ENCODE assay signal across 14 cellular contexts in the genomic region with DNA sequence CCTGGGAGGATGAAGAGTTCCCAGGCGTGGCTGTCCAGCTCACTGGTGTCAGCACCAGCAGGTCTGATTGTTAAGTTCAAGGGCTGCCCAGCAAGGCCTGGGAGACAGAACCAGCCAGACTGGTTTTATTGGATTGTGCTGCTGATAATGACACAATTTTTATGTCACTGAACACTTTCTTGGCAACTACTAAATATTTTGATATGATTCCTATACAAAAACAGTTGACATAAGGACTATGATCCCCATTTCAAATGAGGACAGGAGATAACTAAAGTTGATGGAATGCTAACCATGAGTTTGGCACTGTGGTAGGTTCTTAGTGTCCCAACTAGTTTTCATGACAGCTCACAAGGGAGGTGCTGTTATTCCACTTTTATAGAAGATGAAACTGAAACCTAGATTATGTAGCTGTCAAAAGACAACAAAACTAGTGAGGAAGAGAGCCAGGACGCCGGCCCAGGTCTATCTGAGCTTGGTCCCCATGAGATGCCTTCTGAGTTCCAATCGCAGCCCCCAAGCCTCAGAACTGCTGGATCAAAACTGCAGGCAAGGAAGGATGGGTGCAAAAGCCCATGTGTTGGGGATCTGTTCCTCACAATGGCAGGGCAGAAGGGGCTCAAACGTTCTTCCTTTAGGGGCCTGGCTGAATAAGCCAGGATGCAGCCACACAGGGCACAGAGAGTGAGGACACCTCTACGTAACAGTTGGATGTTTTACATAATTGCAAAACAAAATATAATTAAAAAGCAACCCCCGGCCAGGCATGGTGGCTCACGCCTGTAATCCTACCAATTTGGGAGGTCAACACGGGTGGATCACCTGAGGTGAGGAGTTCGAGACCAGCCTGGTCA. TPM values are rescaled to one million over a fixed set of nuclear protein-coding genes. Genes with fewer than 3 reads are reported as not detected.
A peak's percentile ranks its signal among the peaks of the same experiment; 100 is the strongest.
DNase-seq lines count a peak whose midpoint lies in the region; TF ChIP-seq lines count a peak whose summit lies in the region.
"Had no signal": no experiment of that assay in that cellular context is flagged by ENCODE, and none has a peak within 500 bp of the region (broad histone marks: within the 10 kb centered on the region; RNA-seq: fewer than 3 reads in every experiment).

No MANE protein-coding gene starts in this region.

- H3K9me2 ChIP-seq in SK-N-SH: no peaks in the 10 kb centered on the region

- no peaks in the 10 kb centered on the region for H4K20me1 ChIP-seq in mammary epithelial cell (ENCODE audit: insufficient read depth, low read length)
- H4K20me1 ChIP-seq in SK-N-SH (ENCODE audit: insufficient read depth): no peaks in the 10 kb centered on the region

- H3K36me3 ChIP-seq in mammary epithelial cell (ENCODE audit: insufficient read depth, low read length) (no peaks in the 10 kb centered on the region), suprapubic skin (no peaks in the 10 kb centered on the region), ovary (no peaks in the 10 kb centered on the region), SK-N-SH (replicated peaks in 1 of 2; ENCODE audit: control insufficient read depth in 1 of 2, insufficient read depth in 2 of 2, low read length in 1 of 2) (no peaks in the 10 kb centered on the region)
- H3K36me3 ChIP-seq: neural progenitor cell had no signal

- H3K4me3 ChIP-seq in mammary epithelial cell (replicated peaks in 1 of 3; ENCODE audit: insufficient read depth in 1 of 3, low read depth in 2 of 3, low read length in 3 of 3) (no peak overlapping the region), suprapubic skin (peak overlapping the region; percentile 9), ovary (no peak overlapping the region), SK-N-SH (ENCODE audit: low read depth in 2 of 2, low read length in 1 of 2) (no peak overlapping the region)
- H3K4me3 ChIP-seq: neural progenitor cell had no signal

- H2AFZ ChIP-seq in mammary epithelial cell (ENCODE audit: low read depth, low read length) (no peak overlapping the region), SK-N-SH (ENCODE audit: low read depth) (no peak overlapping the region)
- H2AFZ ChIP-seq: neural progenitor cell had no signal

- H3K9ac ChIP-seq in mammary epithelial cell (ENCODE audit: insufficient read depth, low read length) (no peak overlapping the region), SK-N-SH (no peak overlapping the region)
- H3K9ac ChIP-seq: neural progenitor cell had no signal

- H3K27ac ChIP-seq in mammary epithelial cell (ENCODE audit: insufficient read depth, low read depth, low read length) (no peak overlapping the region), suprapubic skin (peak overlapping the region; percentile 72), ovary (no peak overlapping the region), SK-N-SH (ENCODE audit: low read depth in 2 of 2, low read length in 1 of 2) (no peak overlapping the region)
- H3K27ac ChIP-seq: neural progenitor cell had no signal

- in situ Hi-C loops in mammary epithelial cell (cut with MboI; ENCODE audit: low sequenced_read_pairs in 2 of 2): no loop called here

- no peaks in the 10 kb centered on the region for H3K36me3 Mint-ChIP-seq in activated CD4-positive, alpha-beta memory T cell treated with anti-CD3 and anti-CD28 coated beads for 36 hours
- H3K36me3 Mint-ChIP-seq: neural progenitor cell; stimulated activated naive B cell treated with anti-CD40 and anti-IgM and Interleukin-4, amounts not matched to agents 10 μg/mL and 1 μg/mL and 100 μg/mL, for 72 hours had no signal

- TF ChIP-seq RAD21 in SK-N-SH (IDR thresholded peaks at IDR 0.05; ENCODE audit: low read length): no peak

- H3K4me1 ChIP-seq in mammary epithelial cell (ENCODE audit: insufficient read depth, low read length) (no peaks in the 10 kb centered on the region), suprapubic skin (peaks cover 36% of the 10 kb centered on the region), ovary (ENCODE audit: insufficient read depth) (no peaks in the 10 kb centered on the region), SK-N-SH (ENCODE audit: control insufficient read depth in 1 of 2, insufficient read depth in 2 of 2, low read depth in 1 of 2, low read length in 1 of 2) (no peaks in the 10 kb centered on the region)
- H3K4me1 ChIP-seq: neural progenitor cell had no signal

- WGBS in mammary epithelial cell (ENCODE audit: low coverage, missing lambda C conversion rate): 74% methylated on average over 7 of the region's 10 CpGs
- 62% methylated on average over 10 of the region's 10 CpGs for WGBS in suprapubic skin
- 76 to 84% (median 80%) methylated on average over 10 of the region's 10 CpGs for WGBS in ovary, 3 donors
- 34% methylated on average over 10 of the region's 10 CpGs for WGBS in SK-N-SH (ENCODE audit: low lambda C conversion rate)

- POLR2A ChIA-PET in SK-N-SH (lab: Yijun Ruan, JAX): no interaction called here
- POLR2A ChIA-PET in activated CD4-positive, alpha-beta memory T cell treated with anti-CD3 and anti-CD28 coated beads for 36 hours (lab: Charles Lee): no interaction called here

- H3K9me3 ChIP-seq in mammary epithelial cell (replicated peaks; ENCODE audit: insufficient read depth, low read length) (no peaks in the 10 kb centered on the region), suprapubic skin (no peaks in the 10 kb centered on the region), ovary (no peaks in the 10 kb centered on the region), SK-N-SH (no peaks in the 10 kb centered on the region)

- TF ChIP-seq CTCF in mammary epithelial cell (conservative IDR thresholded peaks at IDR 0.05 in 1 of 2, IDR thresholded peaks at IDR 0.05 in 1 of 2; ENCODE audit: extremely low read depth in 1 of 2, insufficient read depth in 1 of 2, low read depth in 1 of 2, low read length in 2 of 2) (no peak), suprapubic skin (IDR thresholded peaks at IDR 0.05) (no peak), ovary (IDR thresholded peaks at IDR 0.05) (no peak), SK-N-SH (IDR thresholded peaks at IDR 0.05) (no peak)

- DNase-seq in NCI-H2029 (lab: John Stamatoyannopoulos, UW) (peak; percentile 79), mammary epithelial cell (peak; percentile 23), kidney tubule cell (ENCODE audit: low spot score) (peak; percentile 49), suprapubic skin (ENCODE audit: low spot score in 2 of 2) (no peak), ovary (no peak), SK-N-SH (no peak), AML-193 (lab: John Stamatoyannopoulos, UW) (no peak)
- DNase-seq in activated CD4-positive, alpha-beta memory T cell treated with anti-CD3 and anti-CD28 coated beads for 36 hours: no peak
- DNase-seq: activated T-cell treated with anti-CD3 and anti-CD28 coated beads, Interleukin-2, amount 50 U/mL, for 48 hours; KG1; NCI-H2171; stimulated activated CD4-positive, alpha-beta T cell treated with anti-CD3 and anti-CD28 coated beads, Interleukin-2, amount 100 ng/mL, for 24 hours; stimulated activated naive B cell treated with anti-CD40 and anti-IgM and Interleukin-4, amounts not matched to agents 10 μg/mL and 1 μg/mL and 100 μg/mL, for 72 hours had no signal

- TF ChIP-seq EP300 in suprapubic skin (IDR thresholded peaks at IDR 0.05) (no peak), ovary (IDR thresholded peaks at IDR 0.05) (no peak), SK-N-SH (IDR thresholded peaks at IDR 0.05; ENCODE audit: borderline replicate concordance in 1 of 2, low read depth in 1 of 2, low read length in 1 of 2) (no peak)

- peaks cover 4% of the 10 kb centered on the region for H3K27me3 Mint-ChIP-seq in activated CD4-positive, alpha-beta memory T cell treated with anti-CD3 and anti-CD28 coated beads for 36 hours
- H3K27me3 Mint-ChIP-seq: stimulated activated naive B cell treated with anti-CD40 and anti-IgM and Interleukin-4, amounts not matched to agents 10 μg/mL and 1 μg/mL and 100 μg/mL, for 72 hours had no signal

- no peak overlapping the region for H3K4me3 Mint-ChIP-seq in activated CD4-positive, alpha-beta memory T cell treated with anti-CD3 and anti-CD28 coated beads for 36 hours
- H3K4me3 Mint-ChIP-seq: neural progenitor cell; stimulated activated naive B cell treated with anti-CD40 and anti-IgM and Interleukin-4, amounts not matched to agents 10 μg/mL and 1 μg/mL and 100 μg/mL, for 72 hours had no signal

- TF ChIP-seq POLR2A in suprapubic skin (IDR thresholded peaks at IDR 0.05) (no peak), ovary (IDR thresholded peaks at IDR 0.05) (no peak)

- no peaks in the 10 kb centered on the region for H3K9me3 Mint-ChIP-seq in activated CD4-positive, alpha-beta memory T cell treated with anti-CD3 and anti-CD28 coated beads for 36 hours
- H3K9me3 Mint-ChIP-seq: neural progenitor cell; stimulated activated naive B cell treated with anti-CD40 and anti-IgM and Interleukin-4, amounts not matched to agents 10 μg/mL and 1 μg/mL and 100 μg/mL, for 72 hours had no signal

- H3K4me2 ChIP-seq in mammary epithelial cell (ENCODE audit: insufficient read depth, low read depth, low read length): no peak overlapping the region
- H3K4me2 ChIP-seq in SK-N-SH: no peak overlapping the region
- H3K4me2 ChIP-seq: neural progenitor cell had no signal

- intact Hi-C loops in mammary epithelial cell (cut with micrococcal nuclease): no loop called here
- intact Hi-C loops in ovary (cut with DNase I): no loop called here
- intact Hi-C loops in activated CD4-positive, alpha-beta memory T cell treated with anti-CD3 and anti-CD28 coated beads for 36 hours (cut with micrococcal nuclease): no loop called here

- peaks cover 2% of the 10 kb centered on the region for H3K27me3 ChIP-seq in mammary epithelial cell (ENCODE audit: insufficient read depth, low read length)
- no peaks in the 10 kb centered on the region for H3K27me3 ChIP-seq in suprapubic skin
- no peaks in the 10 kb centered on the region for H3K27me3 ChIP-seq in ovary
- no peaks in the 10 kb centered on the region for H3K27me3 ChIP-seq in SK-N-SH (ENCODE audit: insufficient read depth)
- H3K27me3 ChIP-seq: neural progenitor cell had no signal

- H3F3A ChIP-seq in SK-N-SH (replicated peaks; ENCODE audit: insufficient read depth): no peaks in the 10 kb centered on the region

- H3K27ac Mint-ChIP-seq in activated CD4-positive, alpha-beta memory T cell treated with anti-CD3 and anti-CD28 coated beads for 36 hours: no peak overlapping the region
- H3K27ac Mint-ChIP-seq: neural progenitor cell; stimulated activated naive B cell treated with anti-CD40 and anti-IgM and Interleukin-4, amounts not matched to agents 10 μg/mL and 1 μg/mL and 100 μg/mL, for 72 hours had no signal

- H3K4me1 Mint-ChIP-seq in activated CD4-positive, alpha-beta memory T cell treated with anti-CD3 and anti-CD28 coated beads for 36 hours (ENCODE audit: low read depth): no peaks in the 10 kb centered on the region
- H3K4me1 Mint-ChIP-seq: neural progenitor cell; stimulated activated naive B cell treated with anti-CD40 and anti-IgM and Interleukin-4, amounts not matched to agents 10 μg/mL and 1 μg/mL and 100 μg/mL, for 72 hours had no signal

- CTCF ChIA-PET in mammary epithelial cell (lab: Charles Lee; ENCODE audit: low non-redundant PET) (no interaction called here), SK-N-SH (lab: Yijun Ruan, JAX) (no interaction called here)
- CTCF ChIA-PET in activated CD4-positive, alpha-beta memory T cell treated with anti-CD3 and anti-CD28 coated beads for 36 hours (lab: Charles Lee): no interaction called here

- BruUV-seq in mammary epithelial cell (replicated peaks; lab: Mats Ljungman, UMichigan): no TSS peak

- H3K79me2 ChIP-seq in mammary epithelial cell (ENCODE audit: insufficient read depth, low read length) (no peaks in the 10 kb centered on the region), SK-N-SH (ENCODE audit: insufficient read depth) (no peaks in the 10 kb centered on the region)

- dilution Hi-C loops in mammary epithelial cell (cut with HindIII; ENCODE audit: low sequenced_read_pairs): no loop called here

RNA-seq across cellular contexts. Expression of a gene that starts 52.8 kb away (rescaled TPM):
- total RNA-seq in mammary epithelial cell (1 to 10 TPM in 1 of 2 donors, not detected in 1; 3.0 TPM), suprapubic skin (100 to 1,000 TPM in 1 of 4 donors, 10 to 100 TPM in 3; 50.2 to 156 (median 65.1) TPM), ovary (10 to 100 TPM in 1 of 7 donors, 1 to 10 TPM in 6; 1.8 to 33.4 (median 5.1) TPM)
- polyA plus RNA-seq in mammary epithelial cell (0.11 TPM), ovary (1 to 10 TPM in 1 of 2 donors, under 1 TPM in 1; 0.87 to 2.6 TPM), SK-N-SH (2012; rRNA removed) (under 0.01 TPM in 1 of 2 replicates, not detected in the other)
- polyA minus RNA-seq in mammary epithelial cell: not detected
- polyA plus RNA-seq in SK-N-SH (2012; cell fraction: cytosol; rRNA removed): not detected in 2 replicates
- not detected in 2 replicates for polyA plus RNA-seq in SK-N-SH (2012; cell fraction: nucleus; rRNA removed)
- not detected for total RNA-seq in activated CD4-positive, alpha-beta memory T cell treated with anti-CD3 and anti-CD28 coated beads for 36 hours

Comparison
In these comparisons a context has a peak if more than half of its experiments do, and no peak if none do; other contexts are left out.
1. DNase-seq: peak in NCI-H2029 (single experiment), mammary epithelial cell (single experiment) and kidney tubule cell (single experiment); none in suprapubic skin (0 of 2), ovary (0 of 5), SK-N-SH (single experiment), activated CD4-positive, alpha-beta memory T cell treated with anti-CD3 and anti-CD28 coated beads for 36 hours (single experiment) and AML-193 (0 of 2).